In genomic region chr11:75245356-75246005, GRCh38 we compare ENCODE assay signal across 19 cellular contexts. TPM values are rescaled to one million over a fixed set of nuclear protein-coding genes. Genes with fewer than 3 reads are reported as not detected.
DNase-seq lines count a peak whose midpoint lies in the region; ATAC-seq and TF ChIP-seq lines count a peak whose summit lies in the region.
"Had no signal": no experiment of that assay in that cellular context is flagged by ENCODE, and none has a peak within 500 bp of the region (broad histone marks: within the 10 kb centered on the region; RNA-seq: fewer than 3 reads in every experiment).

No MANE protein-coding gene starts in this region.

- no peak overlapping the region for H3K4ac ChIP-seq in mesenchymal stem cell (ENCODE audit: low read depth in 1 of 2, low read length in 2 of 2)

- no peak overlapping the region for H2BK5ac ChIP-seq in mesenchymal stem cell (ENCODE audit: low read depth, low read length, poor library complexity, severe bottlenecking)

- H3K23ac ChIP-seq in mesenchymal stem cell (ENCODE audit: low read length in 2 of 2): no peak overlapping the region

- H3K36me3 Mint-ChIP-seq in GM23338 (ENCODE audit: low read depth): no peaks in the 10 kb centered on the region
- H3K36me3 Mint-ChIP-seq: activated naive CD4-positive, alpha-beta T cell treated with anti-CD3 and anti-CD28 coated beads, Interleukin-2, amount 50 U/mL, for 72 hours had no signal

- DNase-seq in GM23338 (ENCODE audit: low spot score): peak; percentile 72
- peak; percentile 65 for DNase-seq in SK-MEL-5 (ENCODE audit: low read depth, low spot score)
- DNase-seq in islet precursor cell: peak; percentile 60
- no peak for DNase-seq in NCI-H1417 treated with DMSO at 0.1 percent for 48 hours (lab: John Stamatoyannopoulos, UW)
- no peak for DNase-seq in mesenchymal stem cell
- no peak for DNase-seq in NCI-H1092 treated with DMSO at 0.1 percent for 48 hours (lab: John Stamatoyannopoulos, UW)
- DNase-seq in NCI-H524 treated with DMSO at 0.1 percent for 48 hours (lab: John Stamatoyannopoulos, UW): no peak
- DNase-seq: activated CD4-positive, alpha-beta T cell treated with anti-CD3 and anti-CD28 coated beads for 36 hours; effector CD4-positive, alpha-beta T cell; left ventricle myocardium superior; NCI-H2029 treated with DMSO at 0.1 percent for 48 hours; NCI-H69; Right ventricle myocardium superior; stimulated activated naive CD8-positive, alpha-beta T cell treated with anti-CD3 and anti-CD28 coated beads, Interleukin-15, Interleukin-2, amounts not matched to agents 100 U/mL and 50 U/mL, for 24 hours had no signal

- H3K27ac Mint-ChIP-seq in GM23338: no peak overlapping the region
- H3K27ac Mint-ChIP-seq: activated CD4-positive, alpha-beta T cell treated with anti-CD3 and anti-CD28 coated beads for 36 hours; activated naive CD4-positive, alpha-beta T cell treated with anti-CD3 and anti-CD28 coated beads, Interleukin-2, amount 50 U/mL, for 72 hours had no signal

- H3K27me3 Mint-ChIP-seq in GM23338 (ENCODE audit: insufficient read depth, low read depth, poor library complexity): peaks cover 38% of the 10 kb centered on the region

- H4K91ac ChIP-seq in mesenchymal stem cell (ENCODE audit: low read length): no peak overlapping the region

- H3K9me3 ChIP-seq in mesenchymal stem cell (ENCODE audit: control insufficient read depth, low read length): no peaks in the 10 kb centered on the region
- H3K9me3 ChIP-seq: breast epithelium, pancreas had no signal

- no peaks in the 10 kb centered on the region for H3K9me3 Mint-ChIP-seq in GM23338
- H3K9me3 Mint-ChIP-seq: activated naive CD4-positive, alpha-beta T cell treated with anti-CD3 and anti-CD28 coated beads, Interleukin-2, amount 50 U/mL, for 72 hours had no signal

- no peak overlapping the region for H2AK5ac ChIP-seq in mesenchymal stem cell (ENCODE audit: low read length, severe bottlenecking)

- peak; percentile 50 for ATAC-seq in GM23338
- ATAC-seq: activated CD4-positive, alpha-beta T cell treated with anti-CD3 and anti-CD28 coated beads for 36 hours; activated naive CD4-positive, alpha-beta T cell treated with anti-CD3 and anti-CD28 coated beads, Interleukin-2, amount 50 U/mL, for 72 hours; left ventricle myocardium superior; stimulated activated naive CD8-positive, alpha-beta T cell treated with anti-CD3 and anti-CD28 coated beads, Interleukin-15, Interleukin-2, amounts not matched to agents 100 U/mL and 50 U/mL, for 24 hours had no signal

- H3K79me2 ChIP-seq in GM23338 (replicated peaks; ENCODE audit: insufficient read depth): no peaks in the 10 kb centered on the region

- H4K20me1 ChIP-seq in GM23338 (replicated peaks; ENCODE audit: insufficient read depth): no peaks in the 10 kb centered on the region

- H3F3A ChIP-seq in GM23338 (replicated peaks; ENCODE audit: low read depth): no peaks in the 10 kb centered on the region

- no peaks in the 10 kb centered on the region for H3K79me1 ChIP-seq in mesenchymal stem cell (replicated peaks; ENCODE audit: low read length, poor library complexity, severe bottlenecking)

- H3K9ac ChIP-seq in mesenchymal stem cell (ENCODE audit: low read length): no peak overlapping the region

- no peaks in the 10 kb centered on the region for H3K4me1 ChIP-seq in GM23338 (ENCODE audit: insufficient read depth)
- peaks cover 15% of the 10 kb centered on the region for H3K4me1 ChIP-seq in mesenchymal stem cell (ENCODE audit: control insufficient read depth, insufficient read depth, low read depth, low read length)

- 0 out of 2 replicates have a peak, but pooled peaks cover 2% of the 10 kb centered on the region for H3K9me2 ChIP-seq in GM23338 (ENCODE audit: insufficient read depth)

- no peak overlapping the region for H3K18ac ChIP-seq in mesenchymal stem cell (ENCODE audit: low read depth in 1 of 2, low read length in 2 of 2)

- TF ChIP-seq CTCF in 22Rv1 (IDR thresholded peaks at IDR 0.05) (peak; percentile 22; the same call in 1 of the 2 replicates), GM23338 (conservative IDR thresholded peaks at IDR 0.05; ENCODE audit: low read depth in 2 of 2) (peak; percentile 47 to 67)

- H2BK120ac ChIP-seq in mesenchymal stem cell (ENCODE audit: low read depth, low read length): no peak overlapping the region

- no peak overlapping the region for H3K4me3 Mint-ChIP-seq in GM23338
- H3K4me3 Mint-ChIP-seq: activated CD4-positive, alpha-beta T cell treated with anti-CD3 and anti-CD28 coated beads for 36 hours had no signal

- H3K14ac ChIP-seq in mesenchymal stem cell (ENCODE audit: low read length in 2 of 2): no peak overlapping the region

- no peak overlapping the region for H2BK15ac ChIP-seq in mesenchymal stem cell (ENCODE audit: low read depth, poor library complexity, severe bottlenecking)

- no peak overlapping the region for H4K8ac ChIP-seq in mesenchymal stem cell (ENCODE audit: low read length)

- H3K4me1 Mint-ChIP-seq in GM23338: peaks cover 5% of the 10 kb centered on the region; the same call in 2 of the 3 replicates

- H3K4me2 ChIP-seq in GM23338 (no peak overlapping the region), mesenchymal stem cell (ENCODE audit: low read length, poor library complexity, severe bottlenecking) (no peak overlapping the region)
- H3K4me2 ChIP-seq: smooth muscle cell had no signal

- H3K27ac ChIP-seq in 22Rv1 (no peak overlapping the region), GM23338 (ENCODE audit: low read depth) (no peak overlapping the region), mesenchymal stem cell (ENCODE audit: low read length, poor library complexity, severe bottlenecking) (no peak overlapping the region)
- H3K27ac ChIP-seq: breast epithelium, pancreas had no signal

- in situ Hi-C loops in SK-MEL-5 (cut with HindIII; ENCODE audit: low pct_unique_long_range_greater_than_20kb, low sequenced_read_pairs): no loop called here

- H3K27me3 ChIP-seq in GM23338 (ENCODE audit: insufficient read depth) (peaks cover 42% of the 10 kb centered on the region), mesenchymal stem cell (ENCODE audit: control insufficient read depth in 1 of 2, insufficient read depth in 1 of 2, low read length in 2 of 2) (peaks cover 57 to 68% of the 10 kb centered on the region in 2 experiments)

- H3K36me3 ChIP-seq in GM23338 (ENCODE audit: insufficient read depth): no peaks in the 10 kb centered on the region
- peaks cover 0 to 4% of the 10 kb centered on the region in 2 experiments for H3K36me3 ChIP-seq in mesenchymal stem cell (ENCODE audit: control insufficient read depth in 1 of 2, insufficient read depth in 2 of 2, low read depth in 1 of 2, low read length in 2 of 2)
- H3K36me3 ChIP-seq: breast epithelium, pancreas had no signal

- WGBS in mesenchymal stem cell: 45% methylated on average over 2 of the region's 5 CpGs

- H2BK12ac ChIP-seq in mesenchymal stem cell (ENCODE audit: low read length in 2 of 2): no peak overlapping the region

- no peak overlapping the region for H3K4me3 ChIP-seq in GM23338
- no peak overlapping the region for H3K4me3 ChIP-seq in mesenchymal stem cell (ENCODE audit: insufficient read depth in 1 of 2, low read depth in 1 of 2, low read length in 2 of 2)
- H3K4me3 ChIP-seq: breast epithelium, pancreas, smooth muscle cell had no signal

- no peak overlapping the region for H2AFZ ChIP-seq in GM23338
- no peak overlapping the region for H2AFZ ChIP-seq in mesenchymal stem cell (ENCODE audit: low read depth, low read length)

TF ChIP-seq in GM23338, 12 proteins besides CTCF, POLR2A, EP300 and RAD21 (continues in another document):
- no peak for TF ChIP-seq ETS1 (IDR thresholded peaks at IDR 0.05)
- no peak for TF ChIP-seq NANOG (IDR thresholded peaks at IDR 0.05; ENCODE audit: borderline replicate concordance)
- no peak for TF ChIP-seq EZH2phosphoT487 (IDR thresholded peaks at IDR 0.05; ENCODE audit: unreplicated experiment)
- TF ChIP-seq JUNB (IDR thresholded peaks at IDR 0.05; ENCODE audit: unreplicated experiment): no peak
- TF ChIP-seq STAT1 (IDR thresholded peaks at IDR 0.05; ENCODE audit: unreplicated experiment): no peak
- no peak for TF ChIP-seq ZNF114 (CRISPR knock-in tag; IDR thresholded peaks at IDR 0.05)
- no peak for TF ChIP-seq EZH2 (IDR thresholded peaks at IDR 0.05; ENCODE audit: low read depth, unreplicated experiment)

RNA-seq across cellular contexts. Expression of gene TPBGL, which starts 4.9 kb away (rescaled TPM):
- total RNA-seq in GM23338 (2014; rRNA removed; shearing (Covaris generic)): 0.16 and 0.21 TPM in 2 replicates
- polyA plus RNA-seq in GM23338 (2016; fragmentation: Nextera tagmentation; extraction: Ambion mirVana): 0.08 and 0.40 TPM in 2 replicates
- total RNA-seq in SK-MEL-5 (2014; rRNA removed; shearing (Covaris generic)): 1.4 and 2.7 TPM in 2 replicates
- polyA plus RNA-seq in SK-MEL-5 (2015; cell fraction: cytosol; rRNA removed): 13.7 and 18.3 TPM in 2 replicates
- 1.7 TPM in 2 replicates for polyA plus RNA-seq in SK-MEL-5 (2015; cell fraction: nucleus; rRNA removed)
- polyA plus RNA-seq in mesenchymal stem cell (2013, experiment 1 of 2): 0.14 TPM
- 0.04 TPM for polyA plus RNA-seq in mesenchymal stem cell (2013, experiment 2 of 2)
- total RNA-seq: left ventricle myocardium superior had no signal

Comparison
In these comparisons a context has a peak if more than half of its experiments do, and no peak if none do; other contexts are left out.
1. DNase-seq: peak in GM23338 (single experiment), SK-MEL-5 (single experiment) and islet precursor cell (single experiment); none in NCI-H1417 treated with DMSO at 0.1 percent for 48 hours (single experiment), mesenchymal stem cell (single experiment), NCI-H1092 treated with DMSO at 0.1 percent for 48 hours (single experiment) and NCI-H524 treated with DMSO at 0.1 percent for 48 hours (single experiment).